ENCODE assay signal across 1 cellular context in genomic region chr22:42697542-42698013, GRCh38.
A peak's percentile ranks its signal among the peaks of the same experiment; 100 is the strongest.
TF ChIP-seq lines count a peak whose summit lies in the region.

No MANE protein-coding gene starts in this region.

TF ChIP-seq in HepG2, 621 proteins besides CTCF, POLR2A, EP300 and RAD21 (continued from another document and continues in another):
- no peak for TF ChIP-seq LCORL (IDR thresholded peaks at IDR 0.05)
- 0 out of 2 replicates have a peak, but pooled peaks have one; percentile 31 for TF ChIP-seq LCORL (CRISPR knock-in tag; IDR thresholded peaks at IDR 0.05)
- TF ChIP-seq ZNF841 (CRISPR knock-in tag; IDR thresholded peaks at IDR 0.05; ENCODE audit: borderline replicate concordance) = no peak
- TF ChIP-seq RXRA (CRISPR knock-in tag; IDR thresholded peaks at IDR 0.05) = peak; percentile 47; the same call in 1 of the 2 replicates
- no peak for TF ChIP-seq CHCHD3 (CRISPR knock-in tag; IDR thresholded peaks at IDR 0.05)
- no peak for TF ChIP-seq SKIL (CRISPR knock-in tag; IDR thresholded peaks at IDR 0.05; ENCODE audit: borderline replicate concordance)
- TF ChIP-seq RFXAP (CRISPR knock-in tag; IDR thresholded peaks at IDR 0.05; ENCODE audit: borderline replicate concordance) = no peak
- no peak for TF ChIP-seq ZNF354B (CRISPR knock-in tag; IDR thresholded peaks at IDR 0.05)
- no peak for TF ChIP-seq RBM39 (IDR thresholded peaks at IDR 0.05; ENCODE audit: low read depth, low read length, poor library complexity, severe bottlenecking)
- peak; percentile 71 for TF ChIP-seq ZFP36 (IDR thresholded peaks at IDR 0.05; ENCODE audit: borderline replicate concordance, low read depth, low read length, partially characterized antibody)
- no peak for TF ChIP-seq PPARG (CRISPR knock-in tag; conservative IDR thresholded peaks at IDR 0.05)
- no peak for TF ChIP-seq ZZZ3 (CRISPR knock-in tag; IDR thresholded peaks at IDR 0.05; ENCODE audit: borderline replicate concordance)
- no peak for TF ChIP-seq PAF1 (CRISPR knock-in tag; IDR thresholded peaks at IDR 0.05)
- no peak for TF ChIP-seq RARG (CRISPR knock-in tag; IDR thresholded peaks at IDR 0.05; ENCODE audit: low read depth)
- no peak for TF ChIP-seq MNT (IDR thresholded peaks at IDR 0.05)
- no peak for TF ChIP-seq AHDC1 (CRISPR knock-in tag; IDR thresholded peaks at IDR 0.05; ENCODE audit: borderline replicate concordance)
- no peak for TF ChIP-seq ZSCAN12 (CRISPR knock-in tag; IDR thresholded peaks at IDR 0.05)
- TF ChIP-seq ATF1 (CRISPR knock-in tag; IDR thresholded peaks at IDR 0.05) = no peak
- no peak for TF ChIP-seq ZBTB40 (IDR thresholded peaks at IDR 0.05)
- no peak for TF ChIP-seq ZBTB40 (CRISPR knock-in tag; IDR thresholded peaks at IDR 0.05)
- TF ChIP-seq ZNF570 (CRISPR knock-in tag; IDR thresholded peaks at IDR 0.05; ENCODE audit: borderline replicate concordance) = no peak
- TF ChIP-seq ZNF614 (CRISPR knock-in tag; IDR thresholded peaks at IDR 0.05; ENCODE audit: borderline replicate concordance) = no peak
- no peak for TF ChIP-seq PATZ1 (CRISPR knock-in tag; IDR thresholded peaks at IDR 0.05)
- TF ChIP-seq NFAT5 (CRISPR knock-in tag; IDR thresholded peaks at IDR 0.05) = no peak
- no peak for TF ChIP-seq REXO4 (CRISPR knock-in tag; IDR thresholded peaks at IDR 0.05; ENCODE audit: borderline replicate concordance)
- TF ChIP-seq TFAP4 (IDR thresholded peaks at IDR 0.05; ENCODE audit: borderline replicate concordance, low read depth) = peak; percentile 65; the same call in 1 of the 2 replicates
- no peak for TF ChIP-seq ZNF180 (CRISPR knock-in tag; IDR thresholded peaks at IDR 0.05; ENCODE audit: borderline replicate concordance, low read depth)
